ENCODE assay signal across 9 cellular contexts in the genomic region with DNA sequence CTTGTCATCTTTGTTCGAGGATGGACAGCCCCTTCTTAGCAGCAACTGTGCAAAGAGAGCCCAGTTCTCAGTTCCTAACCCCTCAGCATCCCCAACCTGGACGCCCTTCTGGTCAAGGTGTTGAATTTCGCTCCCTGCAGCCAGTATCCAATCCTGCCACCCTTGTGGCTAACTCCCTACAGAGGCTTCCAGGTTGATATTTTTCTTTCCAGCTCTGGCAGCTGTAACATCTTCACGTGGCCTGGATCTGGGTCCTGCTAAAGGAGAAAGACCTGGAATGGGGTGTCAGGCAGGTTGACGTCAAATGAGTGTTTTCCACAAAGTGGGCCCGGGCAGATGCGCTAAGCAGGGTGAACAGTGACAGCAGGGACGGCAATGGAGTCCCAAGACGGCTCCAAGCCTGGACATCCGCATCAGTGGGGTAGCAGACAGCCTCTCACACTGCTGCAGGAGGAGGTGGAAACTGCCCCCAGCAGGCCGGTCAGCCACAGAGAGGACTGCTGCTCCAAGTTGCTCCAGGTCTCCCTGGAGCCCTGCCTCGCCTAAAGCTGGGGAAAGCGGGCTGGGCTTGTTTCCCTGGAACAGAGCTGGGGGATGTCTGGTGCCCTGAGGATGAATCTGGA. TPM values are rescaled to one million over a fixed set of nuclear protein-coding genes. Genes with fewer than 3 reads are reported as not detected.
DNase-seq lines count a peak whose midpoint lies in the region; ATAC-seq and TF ChIP-seq lines count a peak whose summit lies in the region.
"Had no signal": no experiment of that assay in that cellular context is flagged by ENCODE, and none has a peak within 500 bp of the region (broad histone marks: within the 10 kb centered on the region; RNA-seq: fewer than 3 reads in every experiment).

No MANE protein-coding gene starts in this region.

- no peak for ATAC-seq in activated T-cell treated with anti-CD3 and anti-CD28 coated beads, Interleukin-2, amount 50 U/mL, for 4 hours

- H3K4me3 Mint-ChIP-seq in activated T-cell treated with anti-CD3 and anti-CD28 coated beads, Interleukin-2, amount 50 U/mL, for 4 hours, result peak overlapping the region; percentile 82
- H3K4me3 Mint-ChIP-seq in type B pancreatic cell, result peak overlapping the region; percentile 90

- H3K9me3 Mint-ChIP-seq in activated T-cell treated with anti-CD3 and anti-CD28 coated beads, Interleukin-2, amount 50 U/mL, for 4 hours, result no peaks in the 10 kb centered on the region
- H3K9me3 Mint-ChIP-seq in type B pancreatic cell, result no peaks in the 10 kb centered on the region

- H3K27ac Mint-ChIP-seq in type B pancreatic cell, result peak overlapping the region; percentile 79

- no peak for TF ChIP-seq RAD21 in liver (IDR thresholded peaks at IDR 0.05)

- H3K27ac ChIP-seq in ascending aorta, result peak overlapping the region in 1 of 2 donors; percentile 71
- peak overlapping the region; percentile 77 to 83 for H3K27ac ChIP-seq in liver (ENCODE audit: low read depth in 1 of 2, low read length in 2 of 2)

- H3K4me3 ChIP-seq in ascending aorta, result peak overlapping the region; percentile 98
- H3K4me3 ChIP-seq in liver (ENCODE audit: low read depth in 1 of 3, low read length in 3 of 3), result peak overlapping the region in 2 of 3 donors; percentile 72 to 74

- H3K9me3 ChIP-seq in ascending aorta (no peaks in the 10 kb centered on the region), liver (ENCODE audit: control insufficient read depth in 4 of 4, low read length in 3 of 4) (no peaks in the 10 kb centered on the region)

- H3K27me3 ChIP-seq in ascending aorta (no peaks in the 10 kb centered on the region), liver (ENCODE audit: control insufficient read depth in 4 of 4, insufficient read depth in 4 of 4, low read length in 3 of 4) (no peaks in the 10 kb centered on the region)

- peak overlapping the region; percentile 42 to 58 for H3K9ac ChIP-seq in liver (ENCODE audit: low read depth in 1 of 2, low read length in 2 of 2)

- peaks cover 15 to 17% of the 10 kb centered on the region in 2 donors for H3K36me3 ChIP-seq in ascending aorta
- peaks cover 3 to 17% (median 13%) of the 10 kb centered on the region in 4 donors for H3K36me3 ChIP-seq in liver (ENCODE audit: control insufficient read depth in 4 of 4, insufficient read depth in 3 of 4, low read depth in 1 of 4, low read length in 3 of 4)

- TF ChIP-seq CTCF in ascending aorta (IDR thresholded peaks at IDR 0.05) (no peak), liver (IDR thresholded peaks at IDR 0.05; ENCODE audit: low read depth, low read length, missing input control) (no peak), type B pancreatic cell (conservative IDR thresholded peaks at IDR 0.05) (no peak)

- peaks cover 38% of the 10 kb centered on the region for H3K4me1 Mint-ChIP-seq in activated T-cell treated with anti-CD3 and anti-CD28 coated beads, Interleukin-2, amount 50 U/mL, for 4 hours (ENCODE audit: low read depth)
- H3K4me1 Mint-ChIP-seq in type B pancreatic cell (ENCODE audit: unreplicated experiment), result peaks cover 36% of the 10 kb centered on the region

- H3K36me3 Mint-ChIP-seq in activated T-cell treated with anti-CD3 and anti-CD28 coated beads, Interleukin-2, amount 50 U/mL, for 4 hours (ENCODE audit: insufficient read depth), result peaks cover 25% of the 10 kb centered on the region
- peaks cover 11% of the 10 kb centered on the region for H3K36me3 Mint-ChIP-seq in type B pancreatic cell

- peaks cover 0 to 18% of the 10 kb centered on the region in 2 donors for H3K4me1 ChIP-seq in ascending aorta
- peaks cover 6 to 32% (median 25%) of the 10 kb centered on the region in 4 donors for H3K4me1 ChIP-seq in liver (ENCODE audit: control insufficient read depth in 4 of 4, insufficient read depth in 4 of 4, low read length in 3 of 4)

- WGBS in liver, result 85% methylated on average over 13 of the region's 13 CpGs

- H3K27me3 Mint-ChIP-seq in activated T-cell treated with anti-CD3 and anti-CD28 coated beads, Interleukin-2, amount 50 U/mL, for 4 hours (ENCODE audit: low read depth), result peaks cover 6% of the 10 kb centered on the region
- H3K27me3 Mint-ChIP-seq in type B pancreatic cell, result peaks cover 11% of the 10 kb centered on the region

- DNase-seq in activated T-cell treated with anti-CD3 and anti-CD28 coated beads, Interleukin-2, amount 50 U/mL, for 4 hours, result no peak
- DNase-seq in activated T-cell treated with anti-CD3 and anti-CD28 coated beads for 4 hours, result no peak
- no peak for DNase-seq in ascending aorta (ENCODE audit: low spot score in 2 of 2)
- no peak for DNase-seq in type B pancreatic cell (ENCODE audit: extremely low spot score, unreplicated experiment)
- DNase-seq in activated effector memory CD4-positive, alpha-beta T cell treated with Interleukin-2 at 50 U/mL for 16 hours, result no peak
- DNase-seq in NCI-H1092 treated with DMSO at 0.1 percent for 48 hours (lab: John Stamatoyannopoulos, UW), result no peak
- DNase-seq in NOMO-1 (lab: John Stamatoyannopoulos, UW; ENCODE audit: unreplicated experiment in 2 of 2), result no peak

- intact Hi-C loops in ascending aorta (cut with DNase I), result loop anchor here (1.0 to 10.0 kb wide), 8 partner anchors 55 to 758 kb away; a partner anchor contains a TSS

TF ChIP-seq in liver, 16 proteins besides CTCF, POLR2A, EP300 and RAD21:
- TF ChIP-seq, protein P1, sequence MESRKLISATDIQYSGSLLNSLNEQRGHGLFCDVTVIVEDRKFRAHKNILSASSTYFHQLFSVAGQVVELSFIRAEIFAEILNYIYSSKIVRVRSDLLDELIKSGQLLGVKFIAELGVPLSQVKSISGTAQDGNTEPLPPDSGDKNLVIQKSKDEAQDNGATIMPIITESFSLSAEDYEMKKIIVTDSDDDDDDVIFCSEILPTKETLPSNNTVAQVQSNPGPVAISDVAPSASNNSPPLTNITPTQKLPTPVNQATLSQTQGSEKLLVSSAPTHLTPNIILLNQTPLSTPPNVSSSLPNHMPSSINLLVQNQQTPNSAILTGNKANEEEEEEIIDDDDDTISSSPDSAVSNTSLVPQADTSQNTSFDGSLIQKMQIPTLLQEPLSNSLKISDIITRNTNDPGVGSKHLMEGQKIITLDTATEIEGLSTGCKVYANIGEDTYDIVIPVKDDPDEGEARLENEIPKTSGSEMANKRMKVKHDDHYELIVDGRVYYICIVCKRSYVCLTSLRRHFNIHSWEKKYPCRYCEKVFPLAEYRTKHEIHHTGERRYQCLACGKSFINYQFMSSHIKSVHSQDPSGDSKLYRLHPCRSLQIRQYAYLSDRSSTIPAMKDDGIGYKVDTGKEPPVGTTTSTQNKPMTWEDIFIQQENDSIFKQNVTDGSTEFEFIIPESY (IDR thresholded peaks at IDR 0.05), result no peak
- TF ChIP-seq EGR1 (IDR thresholded peaks at IDR 0.05; ENCODE audit: low read depth in 2 of 2) (no peak), RXRA (IDR thresholded peaks at IDR 0.05) (no peak), NR2F2 (IDR thresholded peaks at IDR 0.05) (no peak), HNF4G (IDR thresholded peaks at IDR 0.05) (no peak), YY1 (IDR thresholded peaks at IDR 0.05) (no peak), TAF1 (conservative IDR thresholded peaks at IDR 0.05) (no peak), FOXA1 (IDR thresholded peaks at IDR 0.05) (no peak), HNF4A (conservative IDR thresholded peaks at IDR 0.05) (no peak)
- TF ChIP-seq, protein P2, sequence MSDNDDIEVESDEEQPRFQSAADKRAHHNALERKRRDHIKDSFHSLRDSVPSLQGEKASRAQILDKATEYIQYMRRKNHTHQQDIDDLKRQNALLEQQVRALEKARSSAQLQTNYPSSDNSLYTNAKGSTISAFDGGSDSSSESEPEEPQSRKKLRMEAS (IDR thresholded peaks at IDR 0.05), result no peak
- TF ChIP-seq, protein P3, sequence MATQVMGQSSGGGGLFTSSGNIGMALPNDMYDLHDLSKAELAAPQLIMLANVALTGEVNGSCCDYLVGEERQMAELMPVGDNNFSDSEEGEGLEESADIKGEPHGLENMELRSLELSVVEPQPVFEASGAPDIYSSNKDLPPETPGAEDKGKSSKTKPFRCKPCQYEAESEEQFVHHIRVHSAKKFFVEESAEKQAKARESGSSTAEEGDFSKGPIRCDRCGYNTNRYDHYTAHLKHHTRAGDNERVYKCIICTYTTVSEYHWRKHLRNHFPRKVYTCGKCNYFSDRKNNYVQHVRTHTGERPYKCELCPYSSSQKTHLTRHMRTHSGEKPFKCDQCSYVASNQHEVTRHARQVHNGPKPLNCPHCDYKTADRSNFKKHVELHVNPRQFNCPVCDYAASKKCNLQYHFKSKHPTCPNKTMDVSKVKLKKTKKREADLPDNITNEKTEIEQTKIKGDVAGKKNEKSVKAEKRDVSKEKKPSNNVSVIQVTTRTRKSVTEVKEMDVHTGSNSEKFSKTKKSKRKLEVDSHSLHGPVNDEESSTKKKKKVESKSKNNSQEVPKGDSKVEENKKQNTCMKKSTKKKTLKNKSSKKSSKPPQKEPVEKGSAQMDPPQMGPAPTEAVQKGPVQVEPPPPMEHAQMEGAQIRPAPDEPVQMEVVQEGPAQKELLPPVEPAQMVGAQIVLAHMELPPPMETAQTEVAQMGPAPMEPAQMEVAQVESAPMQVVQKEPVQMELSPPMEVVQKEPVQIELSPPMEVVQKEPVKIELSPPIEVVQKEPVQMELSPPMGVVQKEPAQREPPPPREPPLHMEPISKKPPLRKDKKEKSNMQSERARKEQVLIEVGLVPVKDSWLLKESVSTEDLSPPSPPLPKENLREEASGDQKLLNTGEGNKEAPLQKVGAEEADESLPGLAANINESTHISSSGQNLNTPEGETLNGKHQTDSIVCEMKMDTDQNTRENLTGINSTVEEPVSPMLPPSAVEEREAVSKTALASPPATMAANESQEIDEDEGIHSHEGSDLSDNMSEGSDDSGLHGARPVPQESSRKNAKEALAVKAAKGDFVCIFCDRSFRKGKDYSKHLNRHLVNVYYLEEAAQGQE (IDR thresholded peaks at IDR 0.05), result no peak
TF ChIP-seq in liver: peak in this region for 0.

RNA-seq across cellular contexts. Expression of a gene that starts 1.0 kb away (rescaled TPM):
- total RNA-seq in activated T-cell treated with anti-CD3 and anti-CD28 coated beads, Interleukin-2, amount 50 U/mL, for 4 hours, result 10 to 100 TPM; 53.5 to 59.6 (median 55.6) TPM
- total RNA-seq in ascending aorta, result 14.2 TPM
- 10 to 100 TPM; 13.7 to 19.5 TPM for total RNA-seq in liver
- 10 to 100 TPM in 1 of 2 donors, 1 to 10 TPM in 1; 6.8 to 16.2 TPM for polyA plus RNA-seq in liver
- 50.4 and 55.6 TPM in 2 replicates for total RNA-seq in type B pancreatic cell (ENCODE audit: low replicate concordance)

RNA-seq across cellular contexts. Expression of a gene that starts 18.7 kb away (rescaled TPM):
- total RNA-seq in activated T-cell treated with anti-CD3 and anti-CD28 coated beads, Interleukin-2, amount 50 U/mL, for 4 hours, result not detected
- total RNA-seq in ascending aorta (not detected), liver (under 1 TPM in 1 of 2 donors, not detected in 1; 0.23 TPM), type B pancreatic cell (ENCODE audit: low replicate concordance) (1.2 TPM in 1 of 2 replicates, not detected in the other)
- polyA plus RNA-seq in liver, result not detected
- total RNA-seq: pulmonary artery endothelial cell had no signal

RNA-seq across cellular contexts. Expression of a gene that starts 37.3 kb away (rescaled TPM):
- total RNA-seq in activated T-cell treated with anti-CD3 and anti-CD28 coated beads, Interleukin-2, amount 50 U/mL, for 4 hours, result not detected
- total RNA-seq in ascending aorta, result not detected
- total RNA-seq in liver, result under 1 TPM in 1 of 2 donors, not detected in 1; 0.05 TPM
- not detected for polyA plus RNA-seq in liver
- total RNA-seq in type B pancreatic cell (ENCODE audit: low replicate concordance), result 6.5 and 10.2 TPM in 2 replicates
- total RNA-seq: pulmonary artery endothelial cell had no signal

RNA-seq across cellular contexts. Expression of a gene that starts 55.7 kb away (rescaled TPM):
- 100 to 1,000 TPM; 110 to 112 (median 110) TPM for total RNA-seq in activated T-cell treated with anti-CD3 and anti-CD28 coated beads, Interleukin-2, amount 50 U/mL, for 4 hours
- 57.0 TPM for total RNA-seq in ascending aorta
- 10 to 100 TPM; 18.3 to 29.7 TPM for total RNA-seq in liver
- 10 to 100 TPM; 11.2 to 25.4 TPM for polyA plus RNA-seq in liver
- total RNA-seq in type B pancreatic cell (ENCODE audit: low replicate concordance), result 132 and 141 TPM in 2 replicates
